ENCODE assay signal across 16 cellular contexts in the genomic region with DNA sequence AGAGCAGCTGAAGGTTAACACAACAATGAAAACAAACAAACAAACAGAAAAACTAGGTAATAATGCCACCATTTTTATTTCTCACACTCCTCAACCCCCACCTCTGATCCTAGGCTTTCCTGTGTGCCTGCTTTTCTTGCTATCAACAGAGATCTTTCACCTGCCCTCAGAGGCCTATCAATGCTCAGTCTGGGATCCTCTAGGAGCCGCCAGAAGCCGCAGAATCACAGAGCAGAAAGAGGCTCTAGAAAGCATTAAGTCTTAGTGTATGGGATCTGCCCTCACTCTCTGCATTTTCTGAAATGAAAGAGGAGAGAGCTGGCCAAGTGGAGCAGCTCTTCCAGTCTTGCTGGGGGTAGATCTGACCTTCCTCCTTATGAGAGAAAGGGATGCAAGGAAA.
DNase-seq lines count a peak whose midpoint lies in the region; ATAC-seq, FAIRE-seq and TF ChIP-seq lines count a peak whose summit lies in the region.
"Had no signal": no experiment of that assay in that cellular context is flagged by ENCODE, and none has a peak within 500 bp of the region (broad histone marks: within the 10 kb centered on the region; RNA-seq: fewer than 3 reads in every experiment).

No MANE protein-coding gene starts in this region.

- ATAC-seq in pancreas: no peak
- no peak for ATAC-seq in GM18519 (IDR thresholded peaks at IDR 0.05; ENCODE audit: low FRiP score, unreplicated experiment)
- ATAC-seq: foreskin keratinocyte had no signal

- peak; percentile 56 for TF ChIP-seq CTCF in C4-2B (conservative IDR thresholded peaks at IDR 0.05)
- TF ChIP-seq CTCF in KMS-11 (conservative IDR thresholded peaks at IDR 0.05; ENCODE audit: low read depth, low read length): no peak
- no peak for TF ChIP-seq CTCF in pancreas (IDR thresholded peaks at IDR 0.05)

- H3K36me3 ChIP-seq in KMS-11 (ENCODE audit: insufficient read depth): no peaks in the 10 kb centered on the region
- no peaks in the 10 kb centered on the region for H3K36me3 ChIP-seq in pancreas
- H3K36me3 ChIP-seq: left ventricle myocardium inferior, sigmoid colon had no signal

- no peak overlapping the region for H2AFZ ChIP-seq in KMS-11 (ENCODE audit: low read depth)

- WGBS in pancreas, 2 donors: 75% methylated on average over 2 of the region's 2 CpGs

- no peak overlapping the region for H3K9ac ChIP-seq in KMS-11

- H3K27me3 ChIP-seq in KMS-11 (ENCODE audit: insufficient read depth, low read depth): peaks cover 20% of the 10 kb centered on the region
- no peaks in the 10 kb centered on the region for H3K27me3 ChIP-seq in pancreas
- H3K27me3 ChIP-seq: sigmoid colon had no signal

- FAIRE-seq in pancreas (lab: Jason Lieb, UNC): no peak

- H3K9me3 ChIP-seq in pancreas: no peaks in the 10 kb centered on the region
- H3K9me3 ChIP-seq: left ventricle myocardium inferior, sigmoid colon had no signal

- H3K27ac ChIP-seq in C4-2B: no peak overlapping the region
- no peak overlapping the region for H3K27ac ChIP-seq in KMS-11
- H3K27ac ChIP-seq in pancreas: no peak overlapping the region
- H3K27ac ChIP-seq: foreskin keratinocyte, left ventricle myocardium inferior, sigmoid colon had no signal

- H3K4me3 ChIP-seq in KMS-11 (IDR thresholded peaks at IDR 0.05; ENCODE audit: insufficient read depth, low read depth, low read length) (no peak overlapping the region), pancreas (no peak overlapping the region)
- H3K4me3 ChIP-seq: left ventricle myocardium inferior, sigmoid colon had no signal

- intact Hi-C loops in pancreas (cut with DNase I): loop anchor here in 2 of 3 donors (10.0 kb wide), 2 partner anchors 508 to 698 kb away; no protein-coding TSS in a partner anchor

- H4K20me1 ChIP-seq in KMS-11 (ENCODE audit: insufficient read depth): no peaks in the 10 kb centered on the region

- H3K4me1 ChIP-seq in KMS-11 (ENCODE audit: low read depth, poor library complexity, severe bottlenecking) (peaks cover 24% of the 10 kb centered on the region), pancreas (no peaks in the 10 kb centered on the region)
- H3K4me1 ChIP-seq: foreskin keratinocyte, left ventricle myocardium inferior, sigmoid colon had no signal

- peak overlapping the region; percentile 66; the same call in 1 of the 2 replicates for H3K4me2 ChIP-seq in KMS-11

- DNase-seq in SK-N-DZ (ENCODE audit: low spot score): peak; percentile 82
- peak; percentile 11 for DNase-seq in iPS-NIHi11 (ENCODE audit: low spot score)
- no peak for DNase-seq in pancreas
- DNase-seq in mesenteric fat pad (ENCODE audit: low spot score): no peak
- no peak for DNase-seq in UCSD-AML1 (lab: John Stamatoyannopoulos, UW; ENCODE audit: unreplicated experiment)
- DNase-seq: EL; foreskin keratinocyte; KG1; left ventricle myocardium inferior; NCI-H446 treated with DMSO at 0.1 percent for 48 hours; SIG-M5; sigmoid colon; stimulated activated CD4-positive, alpha-beta T cell treated with anti-CD3 and anti-CD28 coated beads, Interleukin-1b, Interleukin-23, amount 100 ng/mL, for 48 hours had no signal

- H3K79me2 ChIP-seq in KMS-11 (ENCODE audit: insufficient read depth, low read depth): no peaks in the 10 kb centered on the region

Comparison
In these comparisons a context has a peak if more than half of its experiments do, and no peak if none do; other contexts are left out.
1. DNase-seq: peak in SK-N-DZ (single experiment) and iPS-NIHi11 (single experiment); none in pancreas (0 of 6), mesenteric fat pad (single experiment) and UCSD-AML1 (single experiment).